Comparison of ENCODE assay signal across 8 cellular contexts in genomic region chr2:63692002-63692606, GRCh38.
DNase-seq lines count a peak whose midpoint lies in the region; ATAC-seq and TF ChIP-seq lines count a peak whose summit lies in the region.

No MANE protein-coding gene starts in this region.

- no CpG with 5 or more reads among the region's 1 CpG for WGBS in trophoblast cell (ENCODE audit: extremely low coverage, insufficient coverage, insufficient read length)

- H3K36me3 ChIP-seq in trophoblast cell (ENCODE audit: control insufficient read depth in 1 of 2, insufficient read depth in 2 of 2, low read length in 2 of 2) = no peaks in the 10 kb centered on the region

- H2BK120ac ChIP-seq in trophoblast cell (ENCODE audit: insufficient read depth, low read length, poor library complexity) = no peak overlapping the region

- H3K4me3 ChIP-seq in fibroblast of pulmonary artery (replicated peaks; ENCODE audit: low read depth, low read length) (no peak overlapping the region), trophoblast cell (ENCODE audit: low read depth, low read length) (no peak overlapping the region)

- no peaks in the 10 kb centered on the region for H3K27me3 ChIP-seq in trophoblast cell (ENCODE audit: insufficient read depth, low read length)

- no peak overlapping the region for H2AK5ac ChIP-seq in trophoblast cell (ENCODE audit: low read length)

- DNase-seq in NCI-H2081 (lab: John Stamatoyannopoulos, UW) (peak; percentile 33 to 45), NCI-H2081 treated with DMSO at 0.1 percent for 48 hours (lab: John Stamatoyannopoulos, UW) (no peak), HuH-7 (ENCODE audit: low spot score) (peak; percentile 26), SK-N-DZ (ENCODE audit: low spot score) (peak; percentile 58), fibroblast of pulmonary artery (ENCODE audit: low read depth) (peak; percentile 76), trophoblast cell (peak; percentile 7 to 78)
- no peak for DNase-seq in NK-92 treated with Interleukin-12 subunit alpha and Interleukin-12 subunit beta, amount 100 ng/mL, for 24 hours (lab: John Stamatoyannopoulos, UW)

- no peak overlapping the region for H3K4ac ChIP-seq in trophoblast cell (ENCODE audit: low read depth, low read length)

- no peaks in the 10 kb centered on the region for H3K79me2 ChIP-seq in trophoblast cell (ENCODE audit: control insufficient read depth, insufficient read depth, low read length, poor library complexity)

- H3K18ac ChIP-seq in trophoblast cell (ENCODE audit: low read length) = no peak overlapping the region

- no peak overlapping the region for H2AFZ ChIP-seq in trophoblast cell (ENCODE audit: insufficient read depth, low read length, poor library complexity)

- H3K79me1 ChIP-seq in trophoblast cell (ENCODE audit: low read length) = no peaks in the 10 kb centered on the region

- H2BK5ac ChIP-seq in trophoblast cell (ENCODE audit: low read depth, low read length, poor library complexity) = no peak overlapping the region

- H3K14ac ChIP-seq in trophoblast cell (ENCODE audit: low read length) = no peak overlapping the region

- ATAC-seq in HG03521 (IDR thresholded peaks at IDR 0.05; ENCODE audit: unreplicated experiment) = no peak

- H3K4me1 ChIP-seq in trophoblast cell (ENCODE audit: control insufficient read depth in 1 of 2, insufficient read depth in 2 of 2, low read length in 2 of 2) = no peaks in the 10 kb centered on the region

- H3K4me2 ChIP-seq in trophoblast cell (ENCODE audit: low read length) = no peak overlapping the region

- H2BK12ac ChIP-seq in trophoblast cell (ENCODE audit: low read length) = no peak overlapping the region

- no peak overlapping the region for H3K9ac ChIP-seq in trophoblast cell (ENCODE audit: low read length)

- no peak overlapping the region for H4K8ac ChIP-seq in trophoblast cell (ENCODE audit: low read depth, low read length)

- TF ChIP-seq CTCF in fibroblast of pulmonary artery (IDR thresholded peaks at IDR 0.05; ENCODE audit: low read length, missing control alignments) = peak; percentile 51

- H3K9me3 ChIP-seq in trophoblast cell (ENCODE audit: insufficient read depth, low read depth, low read length) = no peaks in the 10 kb centered on the region

- H3K23ac ChIP-seq in trophoblast cell (ENCODE audit: low read length) = no peak overlapping the region

- H4K12ac ChIP-seq in trophoblast cell (ENCODE audit: low read depth, low read length) = no peak overlapping the region

- H3K27ac ChIP-seq in trophoblast cell (ENCODE audit: low read depth, low read length) = no peak overlapping the region

- no peak overlapping the region for H4K91ac ChIP-seq in trophoblast cell (ENCODE audit: low read depth, low read length)

Comparison
In these comparisons a context has a peak if more than half of its experiments do, and no peak if none do; other contexts are left out.
1. DNase-seq: peak in NCI-H2081 (2 of 2), HuH-7 (single experiment), SK-N-DZ (single experiment), fibroblast of pulmonary artery (single experiment) and trophoblast cell (2 of 2); none in NCI-H2081 treated with DMSO at 0.1 percent for 48 hours (single experiment) and NK-92 treated with Interleukin-12 subunit alpha and Interleukin-12 subunit beta, amount 100 ng/mL, for 24 hours (single experiment).